8 cellular contexts compared by ENCODE assay signal in genomic region chr16:57734925-57735754, GRCh38. TPM values are rescaled to one million over a fixed set of nuclear protein-coding genes. Genes with fewer than 3 reads are reported as not detected.
DNase-seq lines count a peak whose midpoint lies in the region; ATAC-seq and TF ChIP-seq lines count a peak whose summit lies in the region.

No MANE protein-coding gene starts in this region.

- peak overlapping the region; percentile 40 for H3K18ac ChIP-seq in trophoblast cell (ENCODE audit: low read length)

- H4K12ac ChIP-seq in trophoblast cell (ENCODE audit: low read depth, low read length): peak overlapping the region; percentile 87

- WGBS in heart left ventricle, 4 donors: 0 to 1% (median 0%) methylated on average over 36 to 45 of the region's 45 CpGs
- no CpG with 5 or more reads among the region's 45 CpGs for WGBS in trophoblast cell (ENCODE audit: extremely low coverage, insufficient coverage, insufficient read length)
- WGBS in transverse colon (ENCODE audit: low coverage in 1 of 2), 2 donors: 0% methylated on average over 7 to 37 of the region's 45 CpGs

- peak overlapping the region; percentile 54 for H3K14ac ChIP-seq in trophoblast cell (ENCODE audit: low read length)

- peak overlapping the region; percentile 4 for H3K4ac ChIP-seq in trophoblast cell (ENCODE audit: low read depth, low read length)

- H3K4me1 ChIP-seq in heart left ventricle (peaks cover 0 to 26% (median 18%) of the 10 kb centered on the region in 12 donors), trophoblast cell (ENCODE audit: control insufficient read depth in 1 of 2, insufficient read depth in 2 of 2, low read length in 2 of 2) (peaks cover 10 to 15% of the 10 kb centered on the region in 2 experiments), transverse colon (peaks cover 14 to 20% (median 19%) of the 10 kb centered on the region in 4 donors)

- H3K4me2 ChIP-seq in trophoblast cell (ENCODE audit: low read length): peak overlapping the region; percentile 90

- peak overlapping the region; percentile 58 for H2AFZ ChIP-seq in trophoblast cell (ENCODE audit: insufficient read depth, low read length, poor library complexity)

- intact Hi-C loops in heart left ventricle (cut with DNase I) (loop anchor here in 2 of 10 donors (5.0 to 10.0 kb wide), 2 partner anchors 267 to 270 kb away; partner anchors contain the start of genes USB1 (in 2 of the 2) and ZNF319 (in 2 of the 2)), transverse colon (cut with DNase I; ENCODE audit: low total_unique reads) (no loop called here)

- H3K79me2 ChIP-seq in trophoblast cell (ENCODE audit: control insufficient read depth, insufficient read depth, low read length, poor library complexity): peaks cover 3% of the 10 kb centered on the region

- peak; percentile 99 for DNase-seq in GM13976 (ENCODE audit: low spot score)
- DNase-seq in NCI-H1436 treated with DMSO at 0.1 percent for 48 hours (lab: John Stamatoyannopoulos, UW): peak; percentile 100
- DNase-seq in T follicular helper cell (ENCODE audit: low read depth): peak; percentile 95
- DNase-seq in amniotic epithelial cell (ENCODE audit: low read depth): peak; percentile 100
- DNase-seq in heart left ventricle: peak; percentile 97 to 99 (median 98)
- DNase-seq in trophoblast cell: peak; percentile 100
- peak; percentile 97 for DNase-seq in transverse colon

- H3K27me3 ChIP-seq in heart left ventricle (no peaks in the 10 kb centered on the region), trophoblast cell (ENCODE audit: insufficient read depth, low read length) (no peaks in the 10 kb centered on the region), transverse colon (no peaks in the 10 kb centered on the region)

- H2BK120ac ChIP-seq in trophoblast cell (ENCODE audit: insufficient read depth, low read length, poor library complexity): peak overlapping the region; percentile 9

- peak overlapping the region; percentile 74 for H4K91ac ChIP-seq in trophoblast cell (ENCODE audit: low read depth, low read length)

- peak overlapping the region; percentile 88 for H3K9ac ChIP-seq in trophoblast cell (ENCODE audit: low read length)

- H3K4me3 ChIP-seq in heart left ventricle (peak overlapping the region; percentile 56 to 98 (median 88)), trophoblast cell (ENCODE audit: low read depth, low read length) (peak overlapping the region; percentile 95), transverse colon (peak overlapping the region; percentile 73 to 98 (median 90))

- H2BK12ac ChIP-seq in trophoblast cell (ENCODE audit: low read length): no peak overlapping the region

- H3K23ac ChIP-seq in trophoblast cell (ENCODE audit: low read length): no peak overlapping the region

- H3K36me3 ChIP-seq in heart left ventricle (peaks cover 0 to 5% (median 0%) of the 10 kb centered on the region in 9 donors), trophoblast cell (ENCODE audit: control insufficient read depth in 1 of 2, insufficient read depth in 2 of 2, low read length in 2 of 2) (no peaks in the 10 kb centered on the region), transverse colon (no peaks in the 10 kb centered on the region)

- TF ChIP-seq CTCF in GM13976 (IDR thresholded peaks at IDR 0.05; ENCODE audit: borderline replicate concordance, control extremely low read depth, extremely low read depth, insufficient read depth, missing control alignments) (no peak), heart left ventricle (IDR thresholded peaks at IDR 0.05) (no peak), transverse colon (IDR thresholded peaks at IDR 0.05) (no peak)

- ATAC-seq in HG02852 (IDR thresholded peaks at IDR 0.05; ENCODE audit: unreplicated experiment) (peak; percentile 90), heart left ventricle (peak; percentile 95 to 97 (median 96))

- in situ Hi-C loops in GM13976 (cut with MboI; ENCODE audit: low sequenced_read_pairs, unreplicated experiment) (no loop called here), transverse colon (cut with MboI; ENCODE audit: low pct_ligation_motif_present in 1 of 4, low pct_unique_long_range_greater_than_20kb in 1 of 4, low sequenced_read_pairs in 3 of 4) (no loop called here)

- H3K79me1 ChIP-seq in trophoblast cell (ENCODE audit: low read length): peaks cover 5% of the 10 kb centered on the region

- H4K8ac ChIP-seq in trophoblast cell (ENCODE audit: low read depth, low read length): peak overlapping the region; percentile 88

- H3K9me3 ChIP-seq in heart left ventricle (peaks cover 0 to 10% (median 0%) of the 10 kb centered on the region in 12 donors), trophoblast cell (ENCODE audit: insufficient read depth, low read depth, low read length) (peaks cover 4% of the 10 kb centered on the region), transverse colon (no peaks in the 10 kb centered on the region)

- TF ChIP-seq EP300 in transverse colon (IDR thresholded peaks at IDR 0.05; ENCODE audit: low read depth): no peak

- H3K27ac ChIP-seq in heart left ventricle (peak overlapping the region; percentile 68 to 96 (median 88)), trophoblast cell (ENCODE audit: low read depth, low read length) (peak overlapping the region; percentile 30), transverse colon (peak overlapping the region; percentile 82 to 92 (median 88))

- peak in 1 of 2 donors; percentile 40 for TF ChIP-seq POLR2A in heart left ventricle (IDR thresholded peaks at IDR 0.05)
- TF ChIP-seq POLR2A in transverse colon (IDR thresholded peaks at IDR 0.05): peak; percentile 61

- peak overlapping the region; percentile 13 for H2BK5ac ChIP-seq in trophoblast cell (ENCODE audit: low read depth, low read length, poor library complexity)

- peak overlapping the region; percentile 55 for H2AK5ac ChIP-seq in trophoblast cell (ENCODE audit: low read length)

RNA-seq across cellular contexts. Expression of gene KATNB1, which starts 0.4 kb away (rescaled TPM):
- total RNA-seq in heart left ventricle (10 to 100 TPM; 10.6 to 20.5 (median 15.3) TPM), transverse colon (10 to 100 TPM; 11.3 to 28.4 (median 22.3) TPM)
- polyA plus RNA-seq in heart left ventricle: 10 to 100 TPM in 1 of 2 donors, 1 to 10 TPM in 1; 8.0 to 19.1 TPM
- polyA plus RNA-seq in trophoblast cell (2013): 7.0 and 7.9 TPM in 2 replicates

RNA-seq across cellular contexts. Expression of gene DRC7, which starts 40.5 kb away (rescaled TPM):
- under 1 TPM in 1 of 9 donors, not detected in 8; 0.29 TPM for total RNA-seq in heart left ventricle
- not detected for polyA plus RNA-seq in heart left ventricle
- 0.06 and 0.19 TPM in 2 replicates for polyA plus RNA-seq in trophoblast cell (2013)
- total RNA-seq in transverse colon: not detected

Comparison
In these comparisons a context has a peak if more than half of its experiments do, and no peak if none do; other contexts are left out.
1. Peak in every context shown above with its lines: DNase-seq, ATAC-seq, H3K4me3 ChIP-seq and H3K27ac ChIP-seq.
2. H3K27ac ChIP-seq: peak in every context shown above with its lines; median percentile 88 in transverse colon; 88 in heart left ventricle; 30 in trophoblast cell.